Comparison of ENCODE assay signal across 9 cellular contexts in genomic region chr1:1432951-1433803, GRCh38. TPM values are rescaled to one million over a fixed set of nuclear protein-coding genes. Genes with fewer than 3 reads are reported as not detected.
A peak's percentile ranks its signal among the peaks of the same experiment; 100 is the strongest.
DNase-seq lines count a peak whose midpoint lies in the region; ATAC-seq and FAIRE-seq lines count a peak whose summit lies in the region.
"Had no signal": no experiment of that assay in that cellular context is flagged by ENCODE, and none has a peak within 500 bp of the region (broad histone marks: within the 10 kb centered on the region; RNA-seq: fewer than 3 reads in every experiment).

No MANE protein-coding gene starts in this region.

- peak overlapping the region; percentile 90 for H3K27ac ChIP-seq in ectodermal cell (ENCODE audit: insufficient read depth, low read depth, low read length, poor library complexity, severe bottlenecking)

- peaks cover 63% of the 10 kb centered on the region for H3K4me1 ChIP-seq in ectodermal cell (ENCODE audit: control insufficient read depth, insufficient read depth, low read length)

- no peak overlapping the region for H3K4me3 Mint-ChIP-seq in activated CD8-positive, alpha-beta memory T cell treated with anti-CD3 and anti-CD28 coated beads, Interleukin-2, amount 10 ng/mL, durations not matched to agents 7 days and 5 days
- H3K4me3 Mint-ChIP-seq: activated naive CD8-positive, alpha-beta T cell treated with anti-CD3 and anti-CD28 coated beads, Interleukin-2, amount 10 ng/mL, durations not matched to agents 7 days and 5 days had no signal

- peaks cover 2% of the 10 kb centered on the region for H3K4me1 Mint-ChIP-seq in activated CD8-positive, alpha-beta memory T cell treated with anti-CD3 and anti-CD28 coated beads, Interleukin-2, amount 10 ng/mL, durations not matched to agents 7 days and 5 days

- no peak for FAIRE-seq in urothelium cell line (lab: Jason Lieb, UNC)

- no peaks in the 10 kb centered on the region for H3K9me3 Mint-ChIP-seq in activated CD8-positive, alpha-beta memory T cell treated with anti-CD3 and anti-CD28 coated beads, Interleukin-2, amount 10 ng/mL, durations not matched to agents 7 days and 5 days (ENCODE audit: low read depth)
- H3K9me3 Mint-ChIP-seq: activated naive CD8-positive, alpha-beta T cell treated with anti-CD3 and anti-CD28 coated beads, Interleukin-2, amount 10 ng/mL, durations not matched to agents 7 days and 5 days had no signal

- peaks cover 31% of the 10 kb centered on the region for H3K27me3 ChIP-seq in ectodermal cell (ENCODE audit: control insufficient read depth, insufficient read depth, low read length, poor library complexity, severe bottlenecking)

- DNase-seq in D341Med (ENCODE audit: low spot score) = peak; percentile 51
- DNase-seq in NCI-H1694 (lab: John Stamatoyannopoulos, UW) = peak; percentile 50
- peak; percentile 78 for DNase-seq in mucosa of gallbladder (ENCODE audit: low spot score)
- DNase-seq in urothelium cell line (ENCODE audit: low spot score) = peak; percentile 76
- no peak for DNase-seq in activated CD8-positive, alpha-beta memory T cell treated with anti-CD3 and anti-CD28 coated beads, Interleukin-2, amount 10 ng/mL, durations not matched to agents 7 days and 5 days
- no peak for DNase-seq in GOT3 (lab: John Stamatoyannopoulos, UW)
- DNase-seq: activated naive CD8-positive, alpha-beta T cell treated with anti-CD3 and anti-CD28 coated beads, Interleukin-2, amount 10 ng/mL, durations not matched to agents 7 days and 5 days had no signal

- no peaks in the 10 kb centered on the region for H3K9me3 ChIP-seq in ectodermal cell (ENCODE audit: control insufficient read depth, low read length)

- CTCF ChIA-PET in activated CD8-positive, alpha-beta memory T cell treated with anti-CD3 and anti-CD28 coated beads, Interleukin-2, amount 10 ng/mL, durations not matched to agents 7 days and 5 days (lab: Charles Lee) = interaction anchor here (0.9 kb wide), 1 partner anchor 61 kb away, joined by 3 read pairs; no protein-coding TSS in a partner anchor

- H3K27ac Mint-ChIP-seq in activated CD8-positive, alpha-beta memory T cell treated with anti-CD3 and anti-CD28 coated beads, Interleukin-2, amount 10 ng/mL, durations not matched to agents 7 days and 5 days = no peak overlapping the region
- H3K27ac Mint-ChIP-seq: activated naive CD8-positive, alpha-beta T cell treated with anti-CD3 and anti-CD28 coated beads, Interleukin-2, amount 10 ng/mL, durations not matched to agents 7 days and 5 days had no signal

- H3K36me3 ChIP-seq in ectodermal cell (ENCODE audit: control insufficient read depth, insufficient read depth, low read length) = no peaks in the 10 kb centered on the region

- no peaks in the 10 kb centered on the region for H3K36me3 Mint-ChIP-seq in activated CD8-positive, alpha-beta memory T cell treated with anti-CD3 and anti-CD28 coated beads, Interleukin-2, amount 10 ng/mL, durations not matched to agents 7 days and 5 days
- H3K36me3 Mint-ChIP-seq: activated naive CD8-positive, alpha-beta T cell treated with anti-CD3 and anti-CD28 coated beads, Interleukin-2, amount 10 ng/mL, durations not matched to agents 7 days and 5 days had no signal

- 32% methylated on average over 34 of the region's 34 CpGs for WGBS in ectodermal cell, 2 experiments

- peak overlapping the region; percentile 18 for H3K4me3 ChIP-seq in ectodermal cell (ENCODE audit: insufficient read depth, low read depth, low read length)

- no peak for ATAC-seq in activated CD8-positive, alpha-beta memory T cell treated with anti-CD3 and anti-CD28 coated beads, Interleukin-2, amount 10 ng/mL, durations not matched to agents 7 days and 5 days
- no peak for ATAC-seq in HG03342 (IDR thresholded peaks at IDR 0.05; ENCODE audit: unreplicated experiment)

- H3K27me3 Mint-ChIP-seq in activated CD8-positive, alpha-beta memory T cell treated with anti-CD3 and anti-CD28 coated beads, Interleukin-2, amount 10 ng/mL, durations not matched to agents 7 days and 5 days = peaks cover 26% of the 10 kb centered on the region

RNA-seq across cellular contexts. Expression of gene VWA1, which starts 2.3 kb away (rescaled TPM):
- 10.6 TPM for polyA plus RNA-seq in ectodermal cell (2013, experiment 1 of 4)
- 13.6 TPM for polyA plus RNA-seq in ectodermal cell (2013, experiment 2 of 4)
- polyA plus RNA-seq in ectodermal cell (2013, experiment 3 of 4) = 12.2 TPM
- 10.6 TPM for polyA plus RNA-seq in ectodermal cell (2013, experiment 4 of 4)
- 122 TPM for total RNA-seq in mucosa of gallbladder
- under 1 TPM; 0.20 to 0.28 TPM for total RNA-seq in activated CD8-positive, alpha-beta memory T cell treated with anti-CD3 and anti-CD28 coated beads, Interleukin-2, amount 10 ng/mL, durations not matched to agents 7 days and 5 days

RNA-seq across cellular contexts. Expression of gene ANKRD65, which starts 12.1 kb away (rescaled TPM):
- 2.1 TPM for polyA plus RNA-seq in ectodermal cell (2013, experiment 1 of 4)
- 3.1 TPM for polyA plus RNA-seq in ectodermal cell (2013, experiment 2 of 4)
- polyA plus RNA-seq in ectodermal cell (2013, experiment 3 of 4) = 2.3 TPM
- polyA plus RNA-seq in ectodermal cell (2013, experiment 4 of 4) = 3.6 TPM
- 10.1 TPM for total RNA-seq in mucosa of gallbladder
- total RNA-seq in activated CD8-positive, alpha-beta memory T cell treated with anti-CD3 and anti-CD28 coated beads, Interleukin-2, amount 10 ng/mL, durations not matched to agents 7 days and 5 days = not detected
- total RNA-seq: activated naive CD8-positive, alpha-beta T cell treated with anti-CD3 and anti-CD28 coated beads, Interleukin-2, amount 10 ng/mL, durations not matched to agents 7 days and 5 days had no signal

RNA-seq across cellular contexts. Expression of gene ATAD3C, which starts 16.3 kb away (rescaled TPM):
- polyA plus RNA-seq in ectodermal cell (2013, experiment 1 of 4) = 0.96 TPM
- polyA plus RNA-seq in ectodermal cell (2013, experiment 2 of 4) = 1.0 TPM
- 0.21 TPM for polyA plus RNA-seq in ectodermal cell (2013, experiment 3 of 4)
- polyA plus RNA-seq in ectodermal cell (2013, experiment 4 of 4) = 1.1 TPM
- total RNA-seq in mucosa of gallbladder = 7.0 TPM
- under 1 TPM; 0.38 to 0.87 TPM for total RNA-seq in activated CD8-positive, alpha-beta memory T cell treated with anti-CD3 and anti-CD28 coated beads, Interleukin-2, amount 10 ng/mL, durations not matched to agents 7 days and 5 days

RNA-seq across cellular contexts. Expression of gene MRPL20, which starts 26.1 kb away (rescaled TPM):
- polyA plus RNA-seq in ectodermal cell (2013, experiment 1 of 4) = 109 TPM
- 121 TPM for polyA plus RNA-seq in ectodermal cell (2013, experiment 2 of 4)
- 104 TPM for polyA plus RNA-seq in ectodermal cell (2013, experiment 3 of 4)
- polyA plus RNA-seq in ectodermal cell (2013, experiment 4 of 4) = 109 TPM
- 99.2 TPM for total RNA-seq in mucosa of gallbladder
- total RNA-seq in activated CD8-positive, alpha-beta memory T cell treated with anti-CD3 and anti-CD28 coated beads, Interleukin-2, amount 10 ng/mL, durations not matched to agents 7 days and 5 days = 100 to 1,000 TPM in 1 of 2 experiments, 10 to 100 TPM in 1; 95.2 to 130 TPM

RNA-seq across cellular contexts. Expression of gene CCNL2, which starts 34.0 kb away (rescaled TPM):
- 244 TPM for polyA plus RNA-seq in ectodermal cell (2013, experiment 1 of 4)
- 258 TPM for polyA plus RNA-seq in ectodermal cell (2013, experiment 2 of 4)
- 212 TPM for polyA plus RNA-seq in ectodermal cell (2013, experiment 3 of 4)
- polyA plus RNA-seq in ectodermal cell (2013, experiment 4 of 4) = 246 TPM
- total RNA-seq in mucosa of gallbladder = 194 TPM
- total RNA-seq in activated CD8-positive, alpha-beta memory T cell treated with anti-CD3 and anti-CD28 coated beads, Interleukin-2, amount 10 ng/mL, durations not matched to agents 7 days and 5 days = 100 to 1,000 TPM; 120 to 124 TPM

Comparison
In these comparisons a context has a peak if more than half of its experiments do, and no peak if none do; other contexts are left out.
1. DNase-seq: peak in D341Med (single experiment), NCI-H1694 (single experiment), mucosa of gallbladder (single experiment) and urothelium cell line (single experiment); none in activated CD8-positive, alpha-beta memory T cell treated with anti-CD3 and anti-CD28 coated beads, Interleukin-2, amount 10 ng/mL, durations not matched to agents 7 days and 5 days (single experiment) and GOT3 (single experiment).
2. RNA of gene VWA1, which starts 2.3 kb away (total RNA-seq): 122 TPM in mucosa of gallbladder (single experiment); 0.20 to 0.28 TPM in activated CD8-positive, alpha-beta memory T cell treated with anti-CD3 and anti-CD28 coated beads, Interleukin-2, amount 10 ng/mL, durations not matched to agents 7 days and 5 days; every median in the first group is over 10 times any median in the second.
3. RNA of gene ANKRD65, which starts 12.1 kb away (total RNA-seq): 10.1 TPM in mucosa of gallbladder (single experiment); not detected in activated CD8-positive, alpha-beta memory T cell treated with anti-CD3 and anti-CD28 coated beads, Interleukin-2, amount 10 ng/mL, durations not matched to agents 7 days and 5 days; every median in the first group is over 10 times any median in the second.